In genomic region chr2:43090317-43090716, GRCh38 we compare ENCODE assay signal across 21 cellular contexts.
DNase-seq lines count a peak whose midpoint lies in the region; ATAC-seq, FAIRE-seq and TF ChIP-seq lines count a peak whose summit lies in the region.
"Had no signal": no experiment of that assay in that cellular context is flagged by ENCODE, and none has a peak within 500 bp of the region (broad histone marks: within the 10 kb centered on the region; RNA-seq: fewer than 3 reads in every experiment).

No MANE protein-coding gene starts in this region.

- DNase-seq in CD14-positive monocyte (ENCODE audit: low spot score) (peak; percentile 14), K562 (ENCODE audit: extremely low read depth in 1 of 4, low spot score in 3 of 4) (no peak), endodermal cell (no peak), Right ventricle myocardium superior (no peak), T-helper 9 cell (no peak)
- DNase-seq: 8988T; ACHN; Calu3; CD4-positive, alpha-beta memory T cell; CD4-positive, CD25-positive, alpha-beta regulatory T cell; CD8-positive, alpha-beta memory T cell; COR-L47; DMS79 treated with DMSO at 0.1 percent for 48 hours; GF-D8 had no signal

- 58% methylated on average over 1 of the region's 1 CpG for WGBS in K562 (ENCODE audit: insufficient coverage, low coverage, missing lambda C conversion rate)
- WGBS in endodermal cell (ENCODE audit: insufficient coverage in 1 of 2, insufficient read length in 1 of 2), 2 experiments, result 0% methylated on average over 1 of the region's 1 CpG

- intact Hi-C loops in CD14-positive monocyte (cut with micrococcal nuclease) (no loop called here), K562 (cut with micrococcal nuclease) (no loop called here), Right ventricle myocardium superior (cut with DNase I) (no loop called here)

- FAIRE-seq in K562 (lab: Jason Lieb, UNC), result no peak
- FAIRE-seq: A204.1, D721Med, G401.6, GM12891 had no signal

- no peak overlapping the region for H3K4me3 Mint-ChIP-seq in CD14-positive monocyte
- no peak overlapping the region for H3K4me3 Mint-ChIP-seq in endodermal cell
- H3K4me3 Mint-ChIP-seq: CD4-positive, alpha-beta memory T cell; CD4-positive, CD25-positive, alpha-beta regulatory T cell; CD8-positive, alpha-beta memory T cell had no signal

- no peak overlapping the region for H3K27ac Mint-ChIP-seq in CD14-positive monocyte
- no peak overlapping the region for H3K27ac Mint-ChIP-seq in endodermal cell
- H3K27ac Mint-ChIP-seq: CD4-positive, alpha-beta memory T cell; CD4-positive, CD25-positive, alpha-beta regulatory T cell had no signal

- no peak for ATAC-seq in K562
- no peak for ATAC-seq in HG03521 (IDR thresholded peaks at IDR 0.05; ENCODE audit: unreplicated experiment)
- no peak for ATAC-seq in Right ventricle myocardium superior (ENCODE audit: poor library complexity)

- H3K4me1 ChIP-seq in K562 (replicated peaks in 1 of 2; ENCODE audit: control insufficient read depth in 2 of 2, insufficient read depth in 2 of 2, low read length in 2 of 2) (no peaks in the 10 kb centered on the region), endodermal cell (ENCODE audit: control insufficient read depth, insufficient read depth, low read length) (peaks cover 17% of the 10 kb centered on the region)

- H2AFZ ChIP-seq in K562 (ENCODE audit: low read depth, low read length), result no peak overlapping the region

- H3K36me3 Mint-ChIP-seq in CD14-positive monocyte (peaks cover 2 to 6% of the 10 kb centered on the region in 2 donors), endodermal cell (ENCODE audit: low read depth) (peaks cover 6% of the 10 kb centered on the region)
- H3K36me3 Mint-ChIP-seq: CD4-positive, CD25-positive, alpha-beta regulatory T cell had no signal

- CTCF ChIA-PET in K562 (lab: Yijun Ruan, JAX; ENCODE audit: low intra/inter-chr PET ratio), result no interaction called here

- H3K27me3 Mint-ChIP-seq in CD14-positive monocyte (ENCODE audit: low read depth in 3 of 3) (peaks cover 0 to 7% (median 1%) of the 10 kb centered on the region in 3 donors), endodermal cell (ENCODE audit: insufficient read depth) (no peaks in the 10 kb centered on the region)
- H3K27me3 Mint-ChIP-seq: CD8-positive, alpha-beta memory T cell had no signal

- no peaks in the 10 kb centered on the region for H4K20me1 ChIP-seq in K562 (replicated peaks; ENCODE audit: control insufficient read depth, insufficient read depth, low read length)
- H4K20me1 ChIP-seq: BLaER1 treated with 17β-estradiol and CSF1 and Interleukin-3, amounts not matched to agents 10 nM and 100 nM had no signal

- H3K27ac ChIP-seq in K562 (ENCODE audit: extremely low read depth, low read depth, low read length), result no peak overlapping the region
- no peak overlapping the region for H3K27ac ChIP-seq in endodermal cell (ENCODE audit: low read depth, low read length)
- H3K27ac ChIP-seq: BLaER1 treated with 17β-estradiol and CSF1 and Interleukin-3, amounts not matched to agents 10 nM and 100 nM; C4-2B had no signal

- no peak for TF ChIP-seq EP300 in K562 (IDR thresholded peaks at IDR 0.05; ENCODE audit: low read length)

- peaks cover 37% of the 10 kb centered on the region for H3K4me1 Mint-ChIP-seq in CD14-positive monocyte
- H3K4me1 Mint-ChIP-seq in endodermal cell, result peaks cover 29% of the 10 kb centered on the region

- no peaks in the 10 kb centered on the region for H3K9me1 ChIP-seq in K562 (ENCODE audit: control insufficient read depth, insufficient read depth, low read length)

- no peak overlapping the region for H3K4me2 ChIP-seq in K562 (ENCODE audit: insufficient read depth, low read length)
- H3K4me2 ChIP-seq: BLaER1 treated with 17β-estradiol and CSF1 and Interleukin-3, amounts not matched to agents 10 nM and 100 nM had no signal

- in situ Hi-C loops in K562 (cut with MboI), result no loop called here

- BruUV-seq in K562 (replicated peaks; lab: Mats Ljungman, UMichigan), result no TSS peak

- no peak for TF ChIP-seq RAD21 in K562 (CRISPR knock-in tag; conservative IDR thresholded peaks at IDR 0.05 in 1 of 2, IDR thresholded peaks at IDR 0.05 in 1 of 2)

- no peaks in the 10 kb centered on the region for H3K36me3 ChIP-seq in K562 (ENCODE audit: control insufficient read depth, insufficient read depth, low read length)
- no peaks in the 10 kb centered on the region for H3K36me3 ChIP-seq in endodermal cell (ENCODE audit: control insufficient read depth, insufficient read depth, low read length)

- H3K9me3 ChIP-seq in K562 (replicated peaks; ENCODE audit: control insufficient read depth, insufficient read depth, low read depth, low read length), result peaks cover 2% of the 10 kb centered on the region; the same call in 1 of the 2 replicates
- H3K9me3 ChIP-seq in endodermal cell (ENCODE audit: control insufficient read depth, low read length), result peaks cover 21% of the 10 kb centered on the region

- peaks cover 7 to 15% (median 10%) of the 10 kb centered on the region in 7 donors for H3K9me3 Mint-ChIP-seq in CD14-positive monocyte
- peaks cover 28% of the 10 kb centered on the region for H3K9me3 Mint-ChIP-seq in endodermal cell

- no peak for TF ChIP-seq CTCF in CD14-positive monocyte (IDR thresholded peaks at IDR 0.05)
- no peak for TF ChIP-seq CTCF in K562 (IDR thresholded peaks at IDR 0.05 in 2 of 3, conservative IDR thresholded peaks at IDR 0.05 in 1 of 3; ENCODE audit: insufficient read depth in 2 of 3, low read depth in 1 of 3, low read length in 3 of 3)
- TF ChIP-seq CTCF in endodermal cell (conservative IDR thresholded peaks at IDR 0.05), result no peak

- POLR2A ChIA-PET in K562 (lab: Yijun Ruan, JAX), result interaction anchor here (0.9 kb wide), 1 partner anchor 132 kb away, joined by 3 read pairs; no protein-coding TSS in a partner anchor

- H3K9ac ChIP-seq in K562 (ENCODE audit: insufficient read depth in 1 of 2, low read depth in 2 of 2, low read length in 2 of 2) (no peak overlapping the region), endodermal cell (ENCODE audit: extremely low read depth, low read length, poor library complexity, severe bottlenecking) (no peak overlapping the region)
- H3K9ac ChIP-seq: BLaER1 treated with 17β-estradiol and CSF1 and Interleukin-3, amounts not matched to agents 10 nM and 100 nM had no signal

- H3K79me2 ChIP-seq in K562 (ENCODE audit: control insufficient read depth, insufficient read depth, low read length), result no peaks in the 10 kb centered on the region

- H3K4me3 ChIP-seq in K562 (no peak overlapping the region), endodermal cell (ENCODE audit: low read length) (peak overlapping the region; percentile 52)
- H3K4me3 ChIP-seq: BLaER1 treated with 17β-estradiol and CSF1 and Interleukin-3, amounts not matched to agents 10 nM and 100 nM had no signal

- H3K27me3 ChIP-seq in K562 (ENCODE audit: control insufficient read depth in 2 of 2, insufficient read depth in 2 of 2, low read length in 2 of 2) (no peaks in the 10 kb centered on the region), endodermal cell (ENCODE audit: control insufficient read depth, insufficient read depth, low read length, poor library complexity, severe bottlenecking) (no peaks in the 10 kb centered on the region)
- H3K27me3 ChIP-seq: BLaER1 treated with 17β-estradiol and CSF1 and Interleukin-3, amounts not matched to agents 10 nM and 100 nM had no signal

- no peak for TF ChIP-seq POLR2A in K562 (conservative IDR thresholded peaks at IDR 0.05)

TF ChIP-seq in K562, 482 proteins besides CTCF, POLR2A, EP300 and RAD21:
- TF ChIP-seq SMARCE1 (IDR thresholded peaks at IDR 0.05) (no peak), TRIM28 (IDR thresholded peaks at IDR 0.05) (0 out of 2 replicates have a peak, but pooled peaks have one; percentile 18), CBX5 (IDR thresholded peaks at IDR 0.05; ENCODE audit: borderline replicate concordance, low read depth) (0 out of 2 replicates have a peak, but pooled peaks have one; percentile 17), SRSF3 (IDR thresholded peaks at IDR 0.05; ENCODE audit: insufficient read depth, low read length) (no peak), PPARD (CRISPR knock-in tag; IDR thresholded peaks at IDR 0.05) (no peak), ZNF584 (CRISPR knock-in tag; IDR thresholded peaks at IDR 0.05; ENCODE audit: low read depth) (peak; percentile 99), SAFB (IDR thresholded peaks at IDR 0.05; ENCODE audit: borderline replicate concordance, low read depth, low read length) (no peak)
